1 cellular context compared by ENCODE assay signal in genomic region chrX:45517090-45517973, GRCh38.
TF ChIP-seq lines count a peak whose summit lies in the region.

No MANE protein-coding gene starts in this region.

TF ChIP-seq in GM23338, 12 proteins besides CTCF, POLR2A, EP300 and RAD21 (continued from another document):
- TF ChIP-seq POLR2AphosphoS5 (IDR thresholded peaks at IDR 0.05; ENCODE audit: low read depth) (no peak), ZNF114 (CRISPR knock-in tag; IDR thresholded peaks at IDR 0.05) (no peak), EZH2 (IDR thresholded peaks at IDR 0.05; ENCODE audit: low read depth, unreplicated experiment) (no peak), EZH2phosphoT487 (IDR thresholded peaks at IDR 0.05; ENCODE audit: unreplicated experiment) (no peak), JUNB (IDR thresholded peaks at IDR 0.05; ENCODE audit: unreplicated experiment) (no peak), STAT1 (IDR thresholded peaks at IDR 0.05; ENCODE audit: unreplicated experiment) (no peak), ETS1 (IDR thresholded peaks at IDR 0.05) (no peak), REST (IDR thresholded peaks at IDR 0.05; ENCODE audit: unreplicated experiment) (no peak), CREB1 (CRISPR knock-in tag; IDR thresholded peaks at IDR 0.05; ENCODE audit: low read depth) (no peak)
